Comparison of ENCODE assay signal across 8 cellular contexts in genomic region chr11:65355013-65355775, GRCh38. TPM values are rescaled to one million over a fixed set of nuclear protein-coding genes. Genes with fewer than 3 reads are reported as not detected.
DNase-seq lines count a peak whose midpoint lies in the region; ATAC-seq, FAIRE-seq and TF ChIP-seq lines count a peak whose summit lies in the region.

No MANE protein-coding gene starts in this region.

- no peak overlapping the region for H2AK5ac ChIP-seq in mesenchymal stem cell (ENCODE audit: low read length, severe bottlenecking)

- no peak overlapping the region for H2BK5ac ChIP-seq in mesenchymal stem cell (ENCODE audit: low read depth, low read length, poor library complexity, severe bottlenecking)

- H2AFZ ChIP-seq in mesenchymal stem cell (ENCODE audit: low read depth, low read length) = no peak overlapping the region

- peaks cover 16% of the 10 kb centered on the region for H3K4me1 ChIP-seq in mesenchymal stem cell (ENCODE audit: control insufficient read depth, insufficient read depth, low read depth, low read length)

- FAIRE-seq in GM12891 (lab: Jason Lieb, UNC) = peak; percentile 74

- peak overlapping the region; percentile 55 for H3K4me3 ChIP-seq in choroid plexus epithelial cell (ENCODE audit: low read depth, low read length)
- H3K4me3 ChIP-seq in mesenchymal stem cell (ENCODE audit: insufficient read depth in 1 of 2, low read depth in 1 of 2, low read length in 2 of 2) = peak overlapping the region; percentile 72 to 77

- H3K4me2 ChIP-seq in mesenchymal stem cell (ENCODE audit: low read length, poor library complexity, severe bottlenecking) = peak overlapping the region; percentile 58

- H3K27ac ChIP-seq in mesenchymal stem cell (ENCODE audit: low read length, poor library complexity, severe bottlenecking) = no peak overlapping the region

- peak overlapping the region; percentile 0 for H2BK15ac ChIP-seq in mesenchymal stem cell (ENCODE audit: low read depth, poor library complexity, severe bottlenecking)

- no peak for TF ChIP-seq CTCF in choroid plexus epithelial cell (conservative IDR thresholded peaks at IDR 0.05; ENCODE audit: low read depth, low read length)

- H3K36me3 ChIP-seq in mesenchymal stem cell (ENCODE audit: control insufficient read depth in 1 of 2, insufficient read depth in 2 of 2, low read depth in 1 of 2, low read length in 2 of 2) = peaks cover 29 to 34% of the 10 kb centered on the region in 2 experiments

- no peak overlapping the region for H4K91ac ChIP-seq in mesenchymal stem cell (ENCODE audit: low read length)

- peaks cover 21 to 25% of the 10 kb centered on the region in 2 experiments for H3K27me3 ChIP-seq in mesenchymal stem cell (ENCODE audit: control insufficient read depth in 1 of 2, insufficient read depth in 1 of 2, low read length in 2 of 2)

- peak; percentile 71 for DNase-seq in GM12891 (ENCODE audit: insufficient read length, low spot score)
- peak; percentile 47 for DNase-seq in NCI-H2029 (lab: John Stamatoyannopoulos, UW)
- peak; percentile 10 to 44 (median 32) for DNase-seq in activated CD4-positive, CD25-positive, alpha-beta regulatory T cell (lab: John Stamatoyannopoulos, UW)
- DNase-seq in choroid plexus epithelial cell (ENCODE audit: low read depth) = no peak
- no peak for DNase-seq in mesenchymal stem cell
- DNase-seq in stimulated activated naive CD4-positive, alpha-beta T cell treated with Interleukin-2 at 50 U/mL for 16 hours (lab: John Stamatoyannopoulos, UW) = peak; percentile 56
- no peak for DNase-seq in middle frontal gyrus (ENCODE audit: extremely low spot score, low spot score)

- no peaks in the 10 kb centered on the region for H3K9me3 ChIP-seq in mesenchymal stem cell (ENCODE audit: control insufficient read depth, low read length)

- H4K8ac ChIP-seq in mesenchymal stem cell (ENCODE audit: low read length) = no peak overlapping the region

- H3K79me1 ChIP-seq in mesenchymal stem cell (replicated peaks; ENCODE audit: low read length, poor library complexity, severe bottlenecking) = peaks cover 2% of the 10 kb centered on the region

- no peak overlapping the region for H3K14ac ChIP-seq in mesenchymal stem cell (ENCODE audit: low read length in 2 of 2)

- under 1% methylated on average over 47 of the region's 47 CpGs for WGBS in mesenchymal stem cell

- no peak overlapping the region for H2BK120ac ChIP-seq in mesenchymal stem cell (ENCODE audit: low read depth, low read length)

- no peak overlapping the region for H2BK12ac ChIP-seq in mesenchymal stem cell (ENCODE audit: low read length in 2 of 2)

- peak overlapping the region; percentile 55 for H3K9ac ChIP-seq in mesenchymal stem cell (ENCODE audit: low read length)

- no peak overlapping the region for H3K4ac ChIP-seq in mesenchymal stem cell (ENCODE audit: low read depth in 1 of 2, low read length in 2 of 2)

- peak overlapping the region in 1 of 2 experiments; percentile 74 for H3K23ac ChIP-seq in mesenchymal stem cell (ENCODE audit: low read length in 2 of 2)

- ATAC-seq in HG02759 (IDR thresholded peaks at IDR 0.05; ENCODE audit: unreplicated experiment) = peak; percentile 32

- no peak overlapping the region for H3K18ac ChIP-seq in mesenchymal stem cell (ENCODE audit: low read depth in 1 of 2, low read length in 2 of 2)

- TF ChIP-seq POLR2A in GM12891 (IDR thresholded peaks at IDR 0.05; ENCODE audit: low read depth, low read length) = no peak

TF ChIP-seq in GM12891, 5 proteins besides CTCF, POLR2A, EP300 and RAD21:
- no peak for TF ChIP-seq POU2F2 (IDR thresholded peaks at IDR 0.05; ENCODE audit: low read depth, low read length)
- TF ChIP-seq SPI1 (IDR thresholded peaks at IDR 0.05; ENCODE audit: low read depth, low read length) = peak; percentile 92

RNA-seq across cellular contexts. Expression of gene TIGD3, which starts 0.6 kb away (rescaled TPM):
- 0.53 TPM for polyA plus RNA-seq in GM12891 (2012; ENCODE audit: low read depth, missing spikeins)
- 0.06 TPM for polyA plus RNA-seq in mesenchymal stem cell (2013, experiment 1 of 2)
- polyA plus RNA-seq in mesenchymal stem cell (2013, experiment 2 of 2) = 0.05 TPM

RNA-seq across cellular contexts. Expression of gene DPF2, which starts 21.5 kb away (rescaled TPM):
- polyA plus RNA-seq in GM12891 (2012; ENCODE audit: low read depth, missing spikeins) = 29.9 TPM
- polyA plus RNA-seq in mesenchymal stem cell (2013, experiment 1 of 2) = 52.4 TPM
- 46.0 TPM for polyA plus RNA-seq in mesenchymal stem cell (2013, experiment 2 of 2)

RNA-seq across cellular contexts. Expression of gene SLC25A45, which starts 27.3 kb away (rescaled TPM):
- 15.8 TPM for polyA plus RNA-seq in GM12891 (2012; ENCODE audit: low read depth, missing spikeins)
- 2.2 TPM for polyA plus RNA-seq in mesenchymal stem cell (2013, experiment 1 of 2)
- 1.9 TPM for polyA plus RNA-seq in mesenchymal stem cell (2013, experiment 2 of 2)

RNA-seq across cellular contexts. Expression of gene FRMD8, which starts 31.2 kb away (rescaled TPM):
- 14.3 TPM for polyA plus RNA-seq in GM12891 (2012; ENCODE audit: low read depth, missing spikeins)
- 24.6 TPM for polyA plus RNA-seq in mesenchymal stem cell (2013, experiment 1 of 2)
- 25.1 TPM for polyA plus RNA-seq in mesenchymal stem cell (2013, experiment 2 of 2)

RNA-seq across cellular contexts. Expression of gene CDC42EP2, which starts 40.5 kb away (rescaled TPM):
- 0.32 TPM for polyA plus RNA-seq in GM12891 (2012; ENCODE audit: low read depth, missing spikeins)
- polyA plus RNA-seq in mesenchymal stem cell (2013, experiment 1 of 2) = 22.3 TPM
- polyA plus RNA-seq in mesenchymal stem cell (2013, experiment 2 of 2) = 21.3 TPM

Comparison
In these comparisons a context has a peak if more than half of its experiments do, and no peak if none do; other contexts are left out.
1. DNase-seq: peak in GM12891 (single experiment), NCI-H2029 (single experiment), activated CD4-positive, CD25-positive, alpha-beta regulatory T cell (4 of 4) and stimulated activated naive CD4-positive, alpha-beta T cell treated with Interleukin-2 at 50 U/mL for 16 hours (single experiment); none in choroid plexus epithelial cell (single experiment), mesenchymal stem cell (single experiment) and middle frontal gyrus (single experiment).